26 cellular contexts compared by ENCODE assay signal in the genomic region with DNA sequence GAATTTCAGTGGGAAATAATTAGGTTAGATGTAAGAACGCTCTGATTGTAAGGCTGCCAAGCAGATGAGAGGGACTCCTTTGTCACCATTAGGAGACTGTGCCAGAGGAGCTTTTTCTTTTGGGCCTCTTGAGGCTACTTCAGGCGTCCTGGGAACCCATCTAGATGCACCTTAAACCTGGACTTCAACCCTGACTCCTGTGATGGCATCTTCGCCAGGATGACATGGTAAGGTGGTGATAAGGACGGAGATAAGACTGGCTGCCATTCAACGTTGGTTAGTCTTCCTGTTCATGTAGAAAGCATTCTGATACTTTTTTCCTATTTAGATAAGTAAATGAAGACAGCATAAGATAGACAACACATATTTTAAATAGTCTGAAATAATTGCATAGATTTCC. TPM values are rescaled to one million over a fixed set of nuclear protein-coding genes. Genes with fewer than 3 reads are reported as not detected.
A peak's percentile ranks its signal among the peaks of the same experiment; 100 is the strongest.
DNase-seq lines count a peak whose midpoint lies in the region; ATAC-seq and TF ChIP-seq lines count a peak whose summit lies in the region.
"Had no signal": no experiment of that assay in that cellular context is flagged by ENCODE, and none has a peak within 500 bp of the region (broad histone marks: within the 10 kb centered on the region; RNA-seq: fewer than 3 reads in every experiment).

No MANE protein-coding gene starts in this region.

- H2BK5ac ChIP-seq in mesendoderm (ENCODE audit: low read length), result no peak overlapping the region

- H3K27ac Mint-ChIP-seq in progenitor cell of endocrine pancreas, result peak overlapping the region; percentile 76
- H3K27ac Mint-ChIP-seq: activated CD4-positive, alpha-beta memory T cell treated with anti-CD3 and anti-CD28 coated beads, Interleukin-2, amount 10 ng/mL, durations not matched to agents 7 days and 5 days; CD4-positive, alpha-beta T cell; HFFc6 had no signal

- H2BK15ac ChIP-seq in mesendoderm (replicated peaks; ENCODE audit: low read depth), result no peak overlapping the region

- intact Hi-C loops in Right ventricle myocardium inferior (cut with DNase I) (loop anchor here (10.0 kb wide), 1 partner anchor 86 kb away; no protein-coding TSS in a partner anchor), esophagus muscularis mucosa (cut with DNase I) (no loop called here), uterus (cut with DNase I; ENCODE audit: low total_unique reads) (no loop called here), psoas muscle (cut with DNase I) (no loop called here)

- no peak overlapping the region for H2AK5ac ChIP-seq in mesendoderm (ENCODE audit: low read length)

- H3K27me3 ChIP-seq in right atrium auricular region, result no peaks in the 10 kb centered on the region
- no peaks in the 10 kb centered on the region for H3K27me3 ChIP-seq in esophagus muscularis mucosa
- no peaks in the 10 kb centered on the region for H3K27me3 ChIP-seq in uterus
- no peaks in the 10 kb centered on the region for H3K27me3 ChIP-seq in psoas muscle (ENCODE audit: insufficient read depth in 3 of 3, low read length in 2 of 3)
- no peaks in the 10 kb centered on the region for H3K27me3 ChIP-seq in mesendoderm (ENCODE audit: insufficient read depth, low read length, poor library complexity)
- H3K27me3 ChIP-seq: adrenal gland, body of pancreas, testis had no signal

- DNase-seq in right atrium auricular region (ENCODE audit: low spot score), result no peak
- DNase-seq in Right ventricle myocardium inferior (ENCODE audit: missing footprints), result no peak
- DNase-seq in esophagus muscularis mucosa (ENCODE audit: extremely low spot score), result no peak
- DNase-seq in progenitor cell of endocrine pancreas (ENCODE audit: low spot score, unreplicated experiment), result no peak
- DNase-seq in uterus, result no peak
- no peak for DNase-seq in psoas muscle
- no peak for DNase-seq in retina
- DNase-seq in mesendoderm, result no peak
- DNase-seq: activated CD4-positive, alpha-beta memory T cell treated with anti-CD3 and anti-CD28 coated beads, Interleukin-2, amount 10 ng/mL, durations not matched to agents 7 days and 5 days; activated CD8-positive, alpha-beta memory T cell treated with anti-CD3 and anti-CD28 coated beads, Interleukin-2, amount 50 U/mL, for 4 hours; activated naive CD4-positive, alpha-beta T cell treated with Interleukin-2 at 50 U/mL for 16 hours; adrenal gland; body of pancreas; CD4-positive, alpha-beta T cell; foreskin melanocyte; GOT3; HFFc6; hippocampal formation; NCI-H1092 treated with DMSO at 0.1 percent for 48 hours; NCI-H187; NCI-H2171 treated with DMSO at 0.1 percent for 48 hours; posterior cingulate gyrus; stimulated activated naive CD4-positive, alpha-beta T cell treated with Interleukin-2 at 50 U/mL for 16 hours; T-helper 2 cell; testis had no signal

- H3K4me1 Mint-ChIP-seq in progenitor cell of endocrine pancreas (ENCODE audit: low read depth), result peaks cover 42% of the 10 kb centered on the region

- H4K5ac ChIP-seq in mesendoderm (ENCODE audit: low read length), result no peak overlapping the region

- no peak overlapping the region for H3K23ac ChIP-seq in mesendoderm (ENCODE audit: low read length)

- no peaks in the 10 kb centered on the region for H3K79me1 ChIP-seq in mesendoderm (ENCODE audit: low read length)

- H3K27me3 Mint-ChIP-seq in progenitor cell of endocrine pancreas, result no peaks in the 10 kb centered on the region
- H3K27me3 Mint-ChIP-seq: activated CD4-positive, alpha-beta memory T cell treated with anti-CD3 and anti-CD28 coated beads, Interleukin-2, amount 10 ng/mL, durations not matched to agents 7 days and 5 days; CD4-positive, alpha-beta T cell had no signal

- no peak overlapping the region for H3K4me2 ChIP-seq in mesendoderm (ENCODE audit: low read length)

- H3K4me1 ChIP-seq in right atrium auricular region, result peaks cover 0 to 93% of the 10 kb centered on the region in 2 donors
- peaks cover 65 to 95% (median 87%) of the 10 kb centered on the region in 4 donors for H3K4me1 ChIP-seq in esophagus muscularis mucosa
- H3K4me1 ChIP-seq in uterus, result peaks cover 0 to 18% of the 10 kb centered on the region in 2 donors
- H3K4me1 ChIP-seq in psoas muscle, result peaks cover 37% of the 10 kb centered on the region
- H3K4me1 ChIP-seq in mesendoderm (ENCODE audit: control insufficient read depth, low read depth, low read length), result peaks cover under 1% of the 10 kb centered on the region

- H3K4me3 ChIP-seq in right atrium auricular region (no peak overlapping the region), esophagus muscularis mucosa (no peak overlapping the region), uterus (no peak overlapping the region), psoas muscle (no peak overlapping the region), mesendoderm (ENCODE audit: low read length) (no peak overlapping the region)
- H3K4me3 ChIP-seq: adrenal gland, body of pancreas, K562, testis had no signal

- no peaks in the 10 kb centered on the region for H3K9me3 Mint-ChIP-seq in progenitor cell of endocrine pancreas (ENCODE audit: low read depth)
- H3K9me3 Mint-ChIP-seq: activated CD4-positive, alpha-beta memory T cell treated with anti-CD3 and anti-CD28 coated beads, Interleukin-2, amount 10 ng/mL, durations not matched to agents 7 days and 5 days; CD4-positive, alpha-beta T cell; HFFc6 had no signal

- TF ChIP-seq POLR2A in esophagus muscularis mucosa (IDR thresholded peaks at IDR 0.05; ENCODE audit: low read depth) (no peak), uterus (IDR thresholded peaks at IDR 0.05) (no peak)

- no peak for TF ChIP-seq EP300 in esophagus muscularis mucosa (IDR thresholded peaks at IDR 0.05)

- H3K36me3 Mint-ChIP-seq in progenitor cell of endocrine pancreas (ENCODE audit: insufficient read depth), result peaks cover 12% of the 10 kb centered on the region

- no peak for ATAC-seq in Right ventricle myocardium inferior
- no peak for ATAC-seq in psoas muscle
- ATAC-seq: body of pancreas, K562 had no signal

- H3K9me3 ChIP-seq in right atrium auricular region, result no peaks in the 10 kb centered on the region
- H3K9me3 ChIP-seq in esophagus muscularis mucosa, result no peaks in the 10 kb centered on the region
- H3K9me3 ChIP-seq in uterus, result no peaks in the 10 kb centered on the region
- no peaks in the 10 kb centered on the region for H3K9me3 ChIP-seq in psoas muscle
- H3K9me3 ChIP-seq: adrenal gland, body of pancreas, testis had no signal

- H3K79me2 ChIP-seq in mesendoderm (ENCODE audit: control insufficient read depth, insufficient read depth, low read length), result no peaks in the 10 kb centered on the region

- H3K9ac ChIP-seq in mesendoderm (ENCODE audit: low read length), result no peak overlapping the region

- H3K18ac ChIP-seq in mesendoderm (ENCODE audit: low read length), result no peak overlapping the region

- TF ChIP-seq CTCF in right atrium auricular region (IDR thresholded peaks at IDR 0.05) (no peak), esophagus muscularis mucosa (IDR thresholded peaks at IDR 0.05) (no peak), progenitor cell of endocrine pancreas (IDR thresholded peaks at IDR 0.05; ENCODE audit: unreplicated experiment) (no peak), uterus (IDR thresholded peaks at IDR 0.05) (no peak), psoas muscle (IDR thresholded peaks at IDR 0.05) (no peak)

- H3K4ac ChIP-seq in mesendoderm (ENCODE audit: low read depth, low read length), result no peak overlapping the region

- no peak overlapping the region for H3K4me3 Mint-ChIP-seq in progenitor cell of endocrine pancreas (ENCODE audit: low read depth)
- H3K4me3 Mint-ChIP-seq: activated CD4-positive, alpha-beta memory T cell treated with anti-CD3 and anti-CD28 coated beads, Interleukin-2, amount 10 ng/mL, durations not matched to agents 7 days and 5 days; CD4-positive, alpha-beta T cell; HFFc6 had no signal

- H4K8ac ChIP-seq in mesendoderm (ENCODE audit: low read depth, low read length), result no peak overlapping the region

- 74% methylated on average over 5 of the region's 5 CpGs for WGBS in esophagus muscularis mucosa
- 75 to 89% (median 76%) methylated on average over 5 of the region's 5 CpGs for WGBS in psoas muscle, 3 donors
- 100% methylated on average over 1 of the region's 5 CpGs for WGBS in mesendoderm (ENCODE audit: extremely low coverage, insufficient coverage, low lambda C conversion rate)

- H3K56ac ChIP-seq in mesendoderm (ENCODE audit: low read length), result no peak overlapping the region

- peaks cover 4% of the 10 kb centered on the region for H3K36me3 ChIP-seq in right atrium auricular region
- H3K36me3 ChIP-seq in esophagus muscularis mucosa, result no peaks in the 10 kb centered on the region
- H3K36me3 ChIP-seq in uterus, result no peaks in the 10 kb centered on the region
- no peaks in the 10 kb centered on the region for H3K36me3 ChIP-seq in psoas muscle (ENCODE audit: insufficient read depth in 1 of 2, low read depth in 1 of 2)
- no peaks in the 10 kb centered on the region for H3K36me3 ChIP-seq in mesendoderm (ENCODE audit: control insufficient read depth, insufficient read depth, low read length)
- H3K36me3 ChIP-seq: adrenal gland had no signal

- no peak overlapping the region for H2BK120ac ChIP-seq in mesendoderm (ENCODE audit: low read depth, low read length)

- H3K27ac ChIP-seq in right atrium auricular region (peak overlapping the region; percentile 50 to 83), esophagus muscularis mucosa (replicated peaks in 1 of 4) (peak overlapping the region; percentile 13 to 75 (median 55)), uterus (peak overlapping the region; percentile 9 to 87), psoas muscle (no peak overlapping the region), mesendoderm (ENCODE audit: low read depth, low read length) (no peak overlapping the region)
- H3K27ac ChIP-seq: adrenal gland had no signal

RNA-seq across cellular contexts. Expression of a gene that starts 36.3 kb away (rescaled TPM):
- 10 to 100 TPM; 65.9 to 93.2 TPM for total RNA-seq in right atrium auricular region
- 48.7 TPM for total RNA-seq in Right ventricle myocardium inferior
- 100 to 1,000 TPM in 1 of 4 donors, 10 to 100 TPM in 3; 64.6 to 102 (median 82.4) TPM for total RNA-seq in esophagus muscularis mucosa
- 145 and 149 TPM in 2 replicates for total RNA-seq in progenitor cell of endocrine pancreas
- total RNA-seq in uterus, result 10 to 100 TPM; 26.9 to 69.3 (median 49.9) TPM
- total RNA-seq in psoas muscle, result 10 to 100 TPM; 16.3 to 21.2 (median 18.6) TPM
- polyA plus RNA-seq in psoas muscle, result 10 to 100 TPM in 1 of 3 donors, 1 to 10 TPM in 2; 3.7 to 13.3 (median 4.3) TPM
- polyA plus RNA-seq in mesendoderm (2013, experiment 1 of 2), result 34.3 TPM
- 35.0 TPM for polyA plus RNA-seq in mesendoderm (2013, experiment 2 of 2)

RNA-seq across cellular contexts. Expression of a gene that starts 52.2 kb away (rescaled TPM):
- total RNA-seq in right atrium auricular region, result 1 to 10 TPM in 1 of 2 donors, under 1 TPM in 1; 0.56 to 1.6 TPM
- total RNA-seq in Right ventricle myocardium inferior, result 1.2 TPM
- total RNA-seq in esophagus muscularis mucosa, result 1 to 10 TPM; 3.6 to 7.3 (median 5.0) TPM
- 26.0 and 28.8 TPM in 2 replicates for total RNA-seq in progenitor cell of endocrine pancreas
- total RNA-seq in uterus, result 1 to 10 TPM in 2 of 4 donors, under 1 TPM in 2; under 0.01 to 6.3 (median 1.5) TPM
- total RNA-seq in psoas muscle, result under 1 TPM; 0.13 to 0.79 (median 0.31) TPM
- under 1 TPM; 0.04 to 0.31 (median 0.08) TPM for polyA plus RNA-seq in psoas muscle
- 7.5 TPM for polyA plus RNA-seq in mesendoderm (2013, experiment 1 of 2)
- 7.8 TPM for polyA plus RNA-seq in mesendoderm (2013, experiment 2 of 2)

Comparison
In these comparisons a context has a peak if more than half of its experiments do, and no peak if none do; other contexts are left out.
1. H3K27ac ChIP-seq: peak in right atrium auricular region (2 of 2), esophagus muscularis mucosa (4 of 4) and uterus (2 of 2); none in psoas muscle (single experiment) and mesendoderm (single experiment).